Comparison of ENCODE assay signal across 8 cellular contexts in the genomic region with DNA sequence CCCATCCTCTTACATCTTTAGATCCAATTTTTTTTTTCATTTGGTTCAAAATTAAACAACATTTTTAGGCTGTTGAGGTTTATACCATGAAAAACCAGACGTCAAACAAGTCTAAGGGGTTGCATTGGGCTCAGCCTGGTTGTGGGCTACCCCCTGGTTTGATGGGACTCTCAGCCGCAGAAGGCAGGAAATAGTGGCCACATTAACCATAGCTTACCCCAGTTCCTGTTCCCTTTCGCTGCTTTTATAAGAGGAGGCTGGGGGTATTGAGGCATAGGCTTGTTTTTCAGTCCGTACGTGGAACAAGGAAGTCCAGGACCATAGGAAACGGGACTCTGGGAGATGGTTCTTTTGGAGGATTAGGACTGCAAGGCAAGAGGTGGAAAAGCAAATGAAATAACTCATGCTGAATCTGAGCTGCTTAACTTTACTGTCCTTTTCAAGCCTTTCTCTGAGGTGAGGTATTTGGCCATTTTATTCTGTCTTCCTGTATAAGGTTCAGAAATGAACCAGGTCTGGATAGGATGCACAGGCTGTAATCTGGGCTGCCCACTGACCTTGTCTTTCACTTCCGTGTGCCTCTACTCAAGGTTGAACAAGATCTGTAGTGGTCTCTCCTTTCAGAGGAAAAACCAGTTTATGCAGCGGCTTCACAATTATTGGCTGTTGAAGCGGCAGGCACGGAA.
A peak's percentile ranks its signal among the peaks of the same experiment; 100 is the strongest.
DNase-seq lines count a peak whose midpoint lies in the region; ATAC-seq lines count a peak whose summit lies in the region.

No MANE protein-coding gene starts in this region.

- H3K9me3 Mint-ChIP-seq in activated naive CD4-positive, alpha-beta T cell treated with anti-CD3 and anti-CD28 coated beads, Interleukin-2, amount 10 ng/mL, durations not matched to agents 7 days and 5 days = peaks cover 11% of the 10 kb centered on the region
- H3K9me3 Mint-ChIP-seq in stimulated activated effector memory CD8-positive, alpha-beta T cell treated with anti-CD3 and anti-CD28 coated beads, Interleukin-12 subunit alpha, Interleukin-12 subunit beta, amount 100 ng/mL, for 72 hours = no peaks in the 10 kb centered on the region

- DNase-seq in DMS79 treated with DMSO at 0.1 percent for 48 hours (lab: John Stamatoyannopoulos, UW) (peak; percentile 62), DMS79 (lab: John Stamatoyannopoulos, UW) (no peak), T follicular helper cell (ENCODE audit: low read depth) (peak; percentile 17), cerebellar cortex (ENCODE audit: low spot score) (no peak), GOT3 (lab: John Stamatoyannopoulos, UW) (no peak)
- DNase-seq in activated naive CD4-positive, alpha-beta T cell treated with anti-CD3 and anti-CD28 coated beads, Interleukin-2, amount 10 ng/mL, durations not matched to agents 7 days and 5 days = peak; percentile 75
- DNase-seq in stimulated activated effector memory CD8-positive, alpha-beta T cell treated with anti-CD3 and anti-CD28 coated beads, Interleukin-12 subunit alpha, Interleukin-12 subunit beta, amount 100 ng/mL, for 72 hours (ENCODE audit: low spot score in 2 of 2) = peak in 1 of 2 donors; percentile 65

- H3K27ac Mint-ChIP-seq in activated naive CD4-positive, alpha-beta T cell treated with anti-CD3 and anti-CD28 coated beads, Interleukin-2, amount 10 ng/mL, durations not matched to agents 7 days and 5 days = peak overlapping the region; percentile 60
- no peak overlapping the region for H3K27ac Mint-ChIP-seq in stimulated activated effector memory CD8-positive, alpha-beta T cell treated with anti-CD3 and anti-CD28 coated beads, Interleukin-12 subunit alpha, Interleukin-12 subunit beta, amount 100 ng/mL, for 72 hours

- peak; percentile 88 for ATAC-seq in stimulated activated effector memory CD8-positive, alpha-beta T cell treated with anti-CD3 and anti-CD28 coated beads, Interleukin-12 subunit alpha, Interleukin-12 subunit beta, amount 100 ng/mL, for 72 hours
- ATAC-seq in GM21381 (IDR thresholded peaks at IDR 0.05; ENCODE audit: unreplicated experiment) = no peak

- peaks cover 4% of the 10 kb centered on the region for H3K27me3 Mint-ChIP-seq in activated naive CD4-positive, alpha-beta T cell treated with anti-CD3 and anti-CD28 coated beads, Interleukin-2, amount 10 ng/mL, durations not matched to agents 7 days and 5 days

- peaks cover 60% of the 10 kb centered on the region for H3K4me1 Mint-ChIP-seq in activated naive CD4-positive, alpha-beta T cell treated with anti-CD3 and anti-CD28 coated beads, Interleukin-2, amount 10 ng/mL, durations not matched to agents 7 days and 5 days
- peaks cover 71% of the 10 kb centered on the region for H3K4me1 Mint-ChIP-seq in stimulated activated effector memory CD8-positive, alpha-beta T cell treated with anti-CD3 and anti-CD28 coated beads, Interleukin-12 subunit alpha, Interleukin-12 subunit beta, amount 100 ng/mL, for 72 hours

- H3K4me3 Mint-ChIP-seq in activated naive CD4-positive, alpha-beta T cell treated with anti-CD3 and anti-CD28 coated beads, Interleukin-2, amount 10 ng/mL, durations not matched to agents 7 days and 5 days = peak overlapping the region; percentile 53
- peak overlapping the region; percentile 40 for H3K4me3 Mint-ChIP-seq in stimulated activated effector memory CD8-positive, alpha-beta T cell treated with anti-CD3 and anti-CD28 coated beads, Interleukin-12 subunit alpha, Interleukin-12 subunit beta, amount 100 ng/mL, for 72 hours

- H3K36me3 Mint-ChIP-seq in activated naive CD4-positive, alpha-beta T cell treated with anti-CD3 and anti-CD28 coated beads, Interleukin-2, amount 10 ng/mL, durations not matched to agents 7 days and 5 days = peaks cover 85% of the 10 kb centered on the region
- H3K36me3 Mint-ChIP-seq in stimulated activated effector memory CD8-positive, alpha-beta T cell treated with anti-CD3 and anti-CD28 coated beads, Interleukin-12 subunit alpha, Interleukin-12 subunit beta, amount 100 ng/mL, for 72 hours = peaks cover 70% of the 10 kb centered on the region

- CTCF ChIA-PET in activated naive CD4-positive, alpha-beta T cell treated with anti-CD3 and anti-CD28 coated beads, Interleukin-2, amount 10 ng/mL, durations not matched to agents 7 days and 5 days (lab: Charles Lee) = interaction anchor here (1.9 kb wide), 1 partner anchor 109 kb away, joined by 5 read pairs; no protein-coding TSS in a partner anchor

Comparison
In these comparisons a context has a peak if more than half of its experiments do, and no peak if none do; other contexts are left out.
1. DNase-seq: peak in DMS79 treated with DMSO at 0.1 percent for 48 hours (single experiment), T follicular helper cell (single experiment) and activated naive CD4-positive, alpha-beta T cell treated with anti-CD3 and anti-CD28 coated beads, Interleukin-2, amount 10 ng/mL, durations not matched to agents 7 days and 5 days (single experiment); none in DMS79 (single experiment), cerebellar cortex (single experiment) and GOT3 (single experiment).